Comparison of ENCODE assay signal across 18 cellular contexts in genomic region chr10:16957038-16957437, GRCh38.
"Had no signal": no experiment of that assay in that cellular context is flagged by ENCODE, and none has a peak within 500 bp of the region (broad histone marks: within the 10 kb centered on the region; RNA-seq: fewer than 3 reads in every experiment).

No MANE protein-coding gene starts in this region.

- H3K4me3 Mint-ChIP-seq: effector memory CD8-positive, alpha-beta T cell; naive thymus-derived CD8-positive, alpha-beta T cell had no signal

- H3K4me3 ChIP-seq: esophagus squamous epithelium, gastroesophageal sphincter, hepatocyte, mucosa of descending colon, right atrium auricular region, stomach, thoracic aorta, transverse colon had no signal

- H3K79me2 ChIP-seq: hepatocyte had no signal

- H3K36me3 ChIP-seq: esophagus squamous epithelium, gastroesophageal sphincter, neutrophil, right atrium auricular region, stomach, thoracic aorta, transverse colon had no signal

- H3K9me3 ChIP-seq: esophagus squamous epithelium, gastroesophageal sphincter, mucosa of descending colon, neutrophil, right atrium auricular region, stomach, thoracic aorta, transverse colon had no signal

- H3K27ac ChIP-seq: esophagus squamous epithelium, gastroesophageal sphincter, hepatocyte, neutrophil, right atrium auricular region, stomach, thoracic aorta, transverse colon had no signal

- H3K27me3 ChIP-seq: esophagus squamous epithelium, gastroesophageal sphincter, hepatocyte, neutrophil, right atrium auricular region, stomach, transverse colon had no signal

- H2AFZ ChIP-seq: hepatocyte had no signal

- DNase-seq: effector memory CD8-positive, alpha-beta T cell; esophagus squamous epithelium; foreskin fibroblast; mammary epithelial cell; mucosa of descending colon; naive thymus-derived CD8-positive, alpha-beta T cell; small intestine; stimulated activated CD4-positive, alpha-beta T cell treated with anti-CD3 and anti-CD28 coated beads, Interleukin-12 subunit alpha, Interleukin-12 subunit beta, amount 100 ng/mL, for 4 hours; stimulated activated naive CD4-positive, alpha-beta T cell; stomach; substantia nigra; transverse colon had no signal

- H3K27me3 Mint-ChIP-seq: effector memory CD8-positive, alpha-beta T cell; naive thymus-derived CD8-positive, alpha-beta T cell had no signal

- H3K9me3 Mint-ChIP-seq: effector memory CD8-positive, alpha-beta T cell; naive thymus-derived CD8-positive, alpha-beta T cell had no signal

- H3K4me2 ChIP-seq: hepatocyte had no signal

- ATAC-seq: effector memory CD8-positive, alpha-beta T cell; gastroesophageal sphincter; left lobe of liver; mucosa of descending colon; naive thymus-derived CD8-positive, alpha-beta T cell had no signal

- H3K27ac Mint-ChIP-seq: effector memory CD8-positive, alpha-beta T cell; naive thymus-derived CD8-positive, alpha-beta T cell had no signal

- H3K4me1 ChIP-seq: transverse colon had no signal
